In the genomic region with DNA sequence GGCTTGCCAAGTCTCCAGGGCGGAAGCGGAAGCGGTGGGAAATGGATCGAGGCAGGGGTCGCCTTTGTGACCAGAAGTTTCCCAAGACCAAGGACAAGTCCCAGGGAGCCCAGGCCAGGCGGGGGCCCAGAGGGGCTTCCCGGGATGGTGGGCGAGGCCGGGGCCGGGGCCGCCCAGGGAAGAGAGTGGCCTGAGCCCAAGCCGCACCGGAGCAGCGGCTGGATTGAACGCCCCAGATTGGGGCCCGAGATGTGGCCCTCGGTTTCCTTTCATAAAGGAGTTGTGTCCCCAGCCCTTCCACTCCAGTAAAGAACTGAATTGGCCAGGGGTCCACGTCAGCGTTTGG, we compare ENCODE assay signal across 12 cellular contexts. TPM values are rescaled to one million over a fixed set of nuclear protein-coding genes. Genes with fewer than 3 reads are reported as not detected.
DNase-seq lines count a peak whose midpoint lies in the region; ATAC-seq and TF ChIP-seq lines count a peak whose summit lies in the region.
"Had no signal": no experiment of that assay in that cellular context is flagged by ENCODE, and none has a peak within 500 bp of the region (broad histone marks: within the 10 kb centered on the region; RNA-seq: fewer than 3 reads in every experiment).

No MANE protein-coding gene starts in this region.

- intact Hi-C loops in natural killer cell (cut with micrococcal nuclease), result no loop called here

- H3K9me3 Mint-ChIP-seq in T-helper 2 cell treated with Interferon-gamma antibody and Interleukin-4, amounts not matched to agents 5 μg/mL and 100 μg/mL, for 36 hours, result no peaks in the 10 kb centered on the region
- no peaks in the 10 kb centered on the region for H3K9me3 Mint-ChIP-seq in T-cell
- no peaks in the 10 kb centered on the region for H3K9me3 Mint-ChIP-seq in natural killer cell
- no peaks in the 10 kb centered on the region for H3K9me3 Mint-ChIP-seq in chondrocyte (ENCODE audit: low read depth)
- H3K9me3 Mint-ChIP-seq: GM23338; T-helper 1 cell treated with Interleukin-12 subunit alpha and Interleukin-12 subunit beta and Interleukin-4 antibody, amounts not matched to agents 30 μg/mL and 1 μg/mL, for 36 hours had no signal

- TF ChIP-seq CTCF in natural killer cell (IDR thresholded peaks at IDR 0.05) (no peak), chondrocyte (IDR thresholded peaks at IDR 0.05) (no peak)

- CTCF ChIA-PET in T-cell (lab: Charles Lee), result interaction anchor here in 1 of 2 donors (1.0 kb wide), 1 partner anchor 12 kb away, joined by 4 read pairs; no protein-coding TSS in a partner anchor

- H3K27me3 Mint-ChIP-seq in T-helper 2 cell treated with Interferon-gamma antibody and Interleukin-4, amounts not matched to agents 5 μg/mL and 100 μg/mL, for 36 hours (ENCODE audit: low read depth), result no peaks in the 10 kb centered on the region
- H3K27me3 Mint-ChIP-seq in T-cell (no peaks in the 10 kb centered on the region), natural killer cell (ENCODE audit: low read depth in 2 of 2) (no peaks in the 10 kb centered on the region), chondrocyte (ENCODE audit: low read depth) (no peaks in the 10 kb centered on the region)

- ATAC-seq in T-cell (replicated peaks in 1 of 4) (no peak), natural killer cell (no peak)
- ATAC-seq: body of pancreas, GM23338 had no signal

- H3K27ac Mint-ChIP-seq in T-helper 2 cell treated with Interferon-gamma antibody and Interleukin-4, amounts not matched to agents 5 μg/mL and 100 μg/mL, for 36 hours, result peak overlapping the region; percentile 68
- H3K27ac Mint-ChIP-seq in T-cell, result peak overlapping the region; percentile 71 to 86
- peak overlapping the region; percentile 95 to 98 for H3K27ac Mint-ChIP-seq in natural killer cell
- no peak overlapping the region for H3K27ac Mint-ChIP-seq in chondrocyte (ENCODE audit: unreplicated experiment)
- H3K27ac Mint-ChIP-seq: GM23338 had no signal

- H3K4me1 Mint-ChIP-seq in T-helper 2 cell treated with Interferon-gamma antibody and Interleukin-4, amounts not matched to agents 5 μg/mL and 100 μg/mL, for 36 hours (ENCODE audit: low read depth), result peaks cover 28% of the 10 kb centered on the region
- H3K4me1 Mint-ChIP-seq in T-cell (peaks cover 37 to 56% (median 45%) of the 10 kb centered on the region in 3 donors), natural killer cell (peaks cover 47 to 76% of the 10 kb centered on the region in 2 donors), chondrocyte (ENCODE audit: low read depth) (peaks cover 20% of the 10 kb centered on the region)

- DNase-seq in T-helper 2 cell treated with Interferon-gamma antibody and Interleukin-4, amounts not matched to agents 5 μg/mL and 100 μg/mL, for 36 hours (ENCODE audit: low spot score), result no peak
- DNase-seq in T-helper 2 cell (no peak), T-cell (no peak), natural killer cell (no peak), chondrocyte (ENCODE audit: low spot score) (no peak), SW 1271 (lab: John Stamatoyannopoulos, UW) (no peak)
- DNase-seq: 8988T, glutamatergic neuron, OCI-M1 had no signal

- H3K4me3 Mint-ChIP-seq in T-helper 2 cell treated with Interferon-gamma antibody and Interleukin-4, amounts not matched to agents 5 μg/mL and 100 μg/mL, for 36 hours, result peak overlapping the region; percentile 54
- H3K4me3 Mint-ChIP-seq in T-cell, result peak overlapping the region in 1 of 3 donors; percentile 61
- H3K4me3 Mint-ChIP-seq in natural killer cell, result peak overlapping the region; percentile 58
- H3K4me3 Mint-ChIP-seq in chondrocyte (ENCODE audit: unreplicated experiment), result no peak overlapping the region
- H3K4me3 Mint-ChIP-seq: GM23338 had no signal

- peaks cover 50% of the 10 kb centered on the region for H3K36me3 Mint-ChIP-seq in T-helper 2 cell treated with Interferon-gamma antibody and Interleukin-4, amounts not matched to agents 5 μg/mL and 100 μg/mL, for 36 hours (ENCODE audit: low read depth)
- H3K36me3 Mint-ChIP-seq in T-cell (peaks cover 28% of the 10 kb centered on the region), natural killer cell (no peaks in the 10 kb centered on the region), chondrocyte (ENCODE audit: low read depth) (peaks cover 11% of the 10 kb centered on the region)

- POLR2A ChIA-PET in T-cell (lab: Charles Lee), result no interaction called here

RNA-seq across cellular contexts. Expression of a gene that starts 0.5 kb away (rescaled TPM):
- 10 to 100 TPM; 58.8 to 75.2 (median 61.7) TPM for total RNA-seq in T-cell
- total RNA-seq in natural killer cell, result 10 to 100 TPM; 44.1 to 52.3 (median 51.0) TPM
- 9.5 to 13.5 TPM (median 10.4 TPM) in 3 replicates for total RNA-seq in chondrocyte

RNA-seq across cellular contexts. Expression of a gene that starts 4.8 kb away (rescaled TPM):
- total RNA-seq in T-cell, result 100 to 1,000 TPM in 3 of 5 donors, 10 to 100 TPM in 2; 89.3 to 140 (median 123) TPM
- total RNA-seq in natural killer cell, result 10 to 100 TPM; 60.0 to 72.2 (median 69.2) TPM
- 28.2 to 33.1 TPM (median 31.0 TPM) in 3 replicates for total RNA-seq in chondrocyte

RNA-seq across cellular contexts. Expression of a gene that starts 8.5 kb away (rescaled TPM):
- 1 to 10 TPM in 3 of 5 donors, under 1 TPM in 2; 0.37 to 1.7 (median 1.1) TPM for total RNA-seq in T-cell
- total RNA-seq in natural killer cell, result 1 to 10 TPM; 2.9 to 5.5 (median 3.3) TPM
- 0.45 to 0.46 TPM in 2 of 3 replicates, not detected in the other for total RNA-seq in chondrocyte
- total RNA-seq: body of pancreas, GM23338 had no signal

RNA-seq across cellular contexts. Expression of a gene that starts 8.8 kb away (rescaled TPM):
- total RNA-seq in T-cell, result 100 to 1,000 TPM; 288 to 435 (median 387) TPM
- total RNA-seq in natural killer cell, result 100 to 1,000 TPM; 377 to 471 (median 423) TPM
- total RNA-seq in chondrocyte, result 145 to 149 TPM (median 146 TPM) in 3 replicates

RNA-seq across cellular contexts. Expression of a gene that starts 24.8 kb away (rescaled TPM):
- total RNA-seq in T-cell (100 to 1,000 TPM in 3 of 5 donors, 10 to 100 TPM in 2; 75.5 to 116 (median 109) TPM), natural killer cell (100 to 1,000 TPM; 107 to 111 (median 107) TPM), chondrocyte (15.8 to 21.8 TPM (median 19.9 TPM) in 3 replicates)
